18 cellular contexts compared by ENCODE assay signal in the genomic region with DNA sequence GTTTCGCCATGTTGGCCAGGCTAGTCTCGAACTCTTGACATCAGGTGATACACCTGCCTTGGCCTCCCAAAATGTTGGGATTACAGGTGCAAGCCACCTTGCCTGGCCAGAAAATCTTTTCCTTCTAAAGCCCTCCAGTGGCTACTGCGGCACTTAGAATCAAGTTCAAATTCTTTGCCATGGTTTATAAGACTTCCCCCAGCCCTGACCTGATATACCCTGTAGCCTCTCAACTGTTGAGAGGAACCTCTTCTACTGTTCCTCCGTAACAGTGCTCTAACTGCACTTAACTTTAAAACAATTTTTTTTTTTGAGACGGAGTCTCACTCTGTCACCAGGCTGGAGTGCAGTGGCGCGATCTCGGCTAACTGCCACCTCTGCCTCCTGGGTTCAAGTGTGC.
DNase-seq lines count a peak whose midpoint lies in the region; ATAC-seq and TF ChIP-seq lines count a peak whose summit lies in the region.
"Had no signal": no experiment of that assay in that cellular context is flagged by ENCODE, and none has a peak within 500 bp of the region (broad histone marks: within the 10 kb centered on the region; RNA-seq: fewer than 3 reads in every experiment).

No MANE protein-coding gene starts in this region.

- no TSS peak for BruUV-seq in Panc1 (replicated peaks; lab: Mats Ljungman, UMichigan)

- H3K27me3 Mint-ChIP-seq in activated CD4-positive, alpha-beta T cell treated with anti-CD3 and anti-CD28 coated beads, Interleukin-2, amount 10 ng/mL, durations not matched to agents 24 days and 14 days = no peaks in the 10 kb centered on the region
- H3K27me3 Mint-ChIP-seq in activated CD4-positive, alpha-beta T cell treated with anti-CD3 and anti-CD28 coated beads, Interleukin-2, amount 10 ng/mL, durations not matched to agents 7 days and 5 days = no peaks in the 10 kb centered on the region
- no peaks in the 10 kb centered on the region for H3K27me3 Mint-ChIP-seq in activated naive CD8-positive, alpha-beta T cell treated with anti-CD3 and anti-CD28 coated beads, Interleukin-2, amount 10 ng/mL, durations not matched to agents 7 days and 5 days

- POLR2A ChIA-PET in activated CD4-positive, alpha-beta T cell treated with anti-CD3 and anti-CD28 coated beads, Interleukin-2, amount 10 ng/mL, durations not matched to agents 7 days and 5 days (lab: Charles Lee) = interaction anchor here (0.6 kb wide), 1 partner anchor 55 kb away, joined by 5 read pairs; no protein-coding TSS in a partner anchor
- POLR2A ChIA-PET in Panc1 (lab: Charles Lee) = no interaction called here
- POLR2A ChIA-PET in activated naive CD8-positive, alpha-beta T cell treated with anti-CD3 and anti-CD28 coated beads, Interleukin-2, amount 10 ng/mL, durations not matched to agents 7 days and 5 days (lab: Charles Lee) = interaction anchor here (1.3 kb wide), 1 partner anchor 80 kb away, joined by 4 read pairs; no protein-coding TSS in a partner anchor

- peaks cover 56% of the 10 kb centered on the region for H3K4me1 Mint-ChIP-seq in activated CD4-positive, alpha-beta T cell treated with anti-CD3 and anti-CD28 coated beads, Interleukin-2, amount 10 ng/mL, durations not matched to agents 24 days and 14 days
- H3K4me1 Mint-ChIP-seq in activated CD4-positive, alpha-beta T cell treated with anti-CD3 and anti-CD28 coated beads, Interleukin-2, amount 10 ng/mL, durations not matched to agents 7 days and 5 days = peaks cover 64% of the 10 kb centered on the region
- H3K4me1 Mint-ChIP-seq in activated naive CD8-positive, alpha-beta T cell treated with anti-CD3 and anti-CD28 coated beads, Interleukin-2, amount 10 ng/mL, durations not matched to agents 7 days and 5 days = peaks cover 64% of the 10 kb centered on the region

- H3K27ac ChIP-seq in Panc1 (ENCODE audit: low read length) = peak overlapping the region; percentile 100
- peak overlapping the region; percentile 27 for H3K27ac ChIP-seq in neutrophil
- H3K27ac ChIP-seq: body of pancreas, C4-2B, coronary artery, transverse colon had no signal

- H3K27ac Mint-ChIP-seq in activated CD4-positive, alpha-beta T cell treated with anti-CD3 and anti-CD28 coated beads, Interleukin-2, amount 10 ng/mL, durations not matched to agents 24 days and 14 days = peak overlapping the region; percentile 85
- H3K27ac Mint-ChIP-seq in activated CD4-positive, alpha-beta T cell treated with anti-CD3 and anti-CD28 coated beads, Interleukin-2, amount 10 ng/mL, durations not matched to agents 7 days and 5 days = no peak overlapping the region
- peak overlapping the region; percentile 93 for H3K27ac Mint-ChIP-seq in activated naive CD8-positive, alpha-beta T cell treated with anti-CD3 and anti-CD28 coated beads, Interleukin-2, amount 10 ng/mL, durations not matched to agents 7 days and 5 days
- H3K27ac Mint-ChIP-seq: mesothelial cell of epicardium had no signal

- H3K4me1 ChIP-seq in Panc1 (ENCODE audit: control insufficient read depth, insufficient read depth, low read length) (peaks cover 15% of the 10 kb centered on the region), neutrophil (ENCODE audit: control insufficient read depth in 1 of 2, insufficient read depth in 1 of 2, low read depth in 1 of 2, low read length in 1 of 2) (peaks cover 63 to 64% of the 10 kb centered on the region in 2 experiments)

- peaks cover 4% of the 10 kb centered on the region for H3K36me3 Mint-ChIP-seq in activated CD4-positive, alpha-beta T cell treated with anti-CD3 and anti-CD28 coated beads, Interleukin-2, amount 10 ng/mL, durations not matched to agents 24 days and 14 days (ENCODE audit: low read depth)
- H3K36me3 Mint-ChIP-seq in activated CD4-positive, alpha-beta T cell treated with anti-CD3 and anti-CD28 coated beads, Interleukin-2, amount 10 ng/mL, durations not matched to agents 7 days and 5 days (ENCODE audit: low read depth) = peaks cover 23% of the 10 kb centered on the region
- peaks cover 31% of the 10 kb centered on the region for H3K36me3 Mint-ChIP-seq in activated naive CD8-positive, alpha-beta T cell treated with anti-CD3 and anti-CD28 coated beads, Interleukin-2, amount 10 ng/mL, durations not matched to agents 7 days and 5 days
- H3K36me3 Mint-ChIP-seq: mesothelial cell of epicardium had no signal

- ATAC-seq in Panc1 = no peak
- no peak for ATAC-seq in activated naive CD8-positive, alpha-beta T cell treated with anti-CD3 and anti-CD28 coated beads, Interleukin-2, amount 10 ng/mL, durations not matched to agents 7 days and 5 days (ENCODE audit: low read depth)
- no peak for ATAC-seq in GM21529 (IDR thresholded peaks at IDR 0.05; ENCODE audit: unreplicated experiment)
- ATAC-seq in GM19397 (IDR thresholded peaks at IDR 0.05; ENCODE audit: unreplicated experiment) = no peak
- ATAC-seq: body of pancreas had no signal

- H3K9me3 ChIP-seq in Panc1 (ENCODE audit: control insufficient read depth, insufficient read depth, low read depth, low read length) (peaks cover 6% of the 10 kb centered on the region), neutrophil (no peaks in the 10 kb centered on the region)
- H3K9me3 ChIP-seq: body of pancreas, SK-N-SH, transverse colon had no signal

- H3K27me3 ChIP-seq in Panc1 (ENCODE audit: control insufficient read depth, insufficient read depth, low read length) = no peaks in the 10 kb centered on the region
- no peaks in the 10 kb centered on the region for H3K27me3 ChIP-seq in neutrophil
- H3K27me3 ChIP-seq: body of pancreas, transverse colon had no signal

- no peak overlapping the region for H3K4me3 ChIP-seq in Panc1 (ENCODE audit: low read depth in 2 of 2, low read length in 2 of 2)
- H3K4me3 ChIP-seq in neutrophil (ENCODE audit: low read depth in 1 of 2, low read length in 1 of 2) = no peak overlapping the region
- H3K4me3 ChIP-seq: body of pancreas, coronary artery, transverse colon had no signal

- CTCF ChIA-PET in activated CD4-positive, alpha-beta T cell treated with anti-CD3 and anti-CD28 coated beads, Interleukin-2, amount 10 ng/mL, durations not matched to agents 7 days and 5 days (lab: Charles Lee) = interaction anchor here (0.6 to 1.3 kb wide), 2 partner anchors 10 to 59 kb away, joined by 3 to 4 read pairs; no protein-coding TSS in a partner anchor
- CTCF ChIA-PET in Panc1 (lab: Charles Lee) = no interaction called here

- TF ChIP-seq CTCF in Panc1 (IDR thresholded peaks at IDR 0.05) (no peak), neutrophil (IDR thresholded peaks at IDR 0.05) (no peak)

- H3K4me3 Mint-ChIP-seq in activated CD4-positive, alpha-beta T cell treated with anti-CD3 and anti-CD28 coated beads, Interleukin-2, amount 10 ng/mL, durations not matched to agents 24 days and 14 days = peak overlapping the region; percentile 28
- no peak overlapping the region for H3K4me3 Mint-ChIP-seq in activated CD4-positive, alpha-beta T cell treated with anti-CD3 and anti-CD28 coated beads, Interleukin-2, amount 10 ng/mL, durations not matched to agents 7 days and 5 days
- H3K4me3 Mint-ChIP-seq in activated naive CD8-positive, alpha-beta T cell treated with anti-CD3 and anti-CD28 coated beads, Interleukin-2, amount 10 ng/mL, durations not matched to agents 7 days and 5 days = peak overlapping the region; percentile 80
- H3K4me3 Mint-ChIP-seq: mesothelial cell of epicardium had no signal

- H3K9me3 Mint-ChIP-seq in activated CD4-positive, alpha-beta T cell treated with anti-CD3 and anti-CD28 coated beads, Interleukin-2, amount 10 ng/mL, durations not matched to agents 24 days and 14 days = peaks cover 17% of the 10 kb centered on the region
- H3K9me3 Mint-ChIP-seq in activated CD4-positive, alpha-beta T cell treated with anti-CD3 and anti-CD28 coated beads, Interleukin-2, amount 10 ng/mL, durations not matched to agents 7 days and 5 days = peaks cover 14% of the 10 kb centered on the region
- peaks cover 14% of the 10 kb centered on the region for H3K9me3 Mint-ChIP-seq in activated naive CD8-positive, alpha-beta T cell treated with anti-CD3 and anti-CD28 coated beads, Interleukin-2, amount 10 ng/mL, durations not matched to agents 7 days and 5 days

- DNase-seq in activated CD4-positive, alpha-beta T cell treated with anti-CD3 and anti-CD28 coated beads, Interleukin-2, amount 10 ng/mL, durations not matched to agents 24 days and 14 days = no peak
- no peak for DNase-seq in activated CD4-positive, alpha-beta T cell treated with anti-CD3 and anti-CD28 coated beads, Interleukin-2, amount 10 ng/mL, durations not matched to agents 7 days and 5 days
- no peak for DNase-seq in Panc1 (ENCODE audit: low read depth, low spot score)
- no peak for DNase-seq in activated naive CD8-positive, alpha-beta T cell treated with anti-CD3 and anti-CD28 coated beads, Interleukin-2, amount 10 ng/mL, durations not matched to agents 7 days and 5 days
- DNase-seq in cerebellum (ENCODE audit: low spot score) = no peak
- DNase-seq: DMS79 treated with DMSO at 0.1 percent for 48 hours, NCI-H1417 treated with DMSO at 0.1 percent for 48 hours, NCI-H774, retina, SK-N-SH had no signal

- no peaks in the 10 kb centered on the region for H3K36me3 ChIP-seq in Panc1 (ENCODE audit: control insufficient read depth, insufficient read depth, low read length)
- no peaks in the 10 kb centered on the region for H3K36me3 ChIP-seq in neutrophil
- H3K36me3 ChIP-seq: transverse colon had no signal

- in situ Hi-C loops in Panc1 (cut with HindIII; ENCODE audit: low pct_unique_long_range_greater_than_20kb, low sequenced_read_pairs) = no loop called here

- intact Hi-C loops in activated CD4-positive, alpha-beta T cell treated with anti-CD3 and anti-CD28 coated beads, Interleukin-2, amount 10 ng/mL, durations not matched to agents 24 days and 14 days (cut with micrococcal nuclease) = loop anchor here (5.0 kb wide), 2 partner anchors 38 to 192 kb away; no protein-coding TSS in a partner anchor
- intact Hi-C loops in Panc1 (cut with micrococcal nuclease; ENCODE audit: unreplicated experiment) = no loop called here
